In genomic region chr7:159144756-159145543, GRCh38 we compare ENCODE assay signal across 9 cellular contexts. TPM values are rescaled to one million over a fixed set of nuclear protein-coding genes. Genes with fewer than 3 reads are reported as not detected.
DNase-seq lines count a peak whose midpoint lies in the region; ATAC-seq, FAIRE-seq and TF ChIP-seq lines count a peak whose summit lies in the region.
"Had no signal": no experiment of that assay in that cellular context is flagged by ENCODE, and none has a peak within 500 bp of the region (broad histone marks: within the 10 kb centered on the region; RNA-seq: fewer than 3 reads in every experiment).

Gene VIPR2 (minus strand): TSS chr7:159144867. CDS start chr7:159144771, 96 bp downstream.

- H3K9ac ChIP-seq in HepG2 (ENCODE audit: insufficient read depth, low read depth, low read length) (no peak within 1 kb of the TSS), endodermal cell (ENCODE audit: extremely low read depth, low read length, poor library complexity, severe bottlenecking) (no peak within 1 kb of the TSS), neural cell (ENCODE audit: low read length) (peak within 1 kb of the TSS; percentile 50)

- no peak within 1 kb of the TSS for H3K27ac Mint-ChIP-seq in endodermal cell

- WGBS in right lobe of liver (ENCODE audit: insufficient coverage, low coverage, low lambda C conversion rate, missing lambda C conversion rate) = 3% methylated on average over 27 of the region's 89 CpGs
- WGBS in HepG2 (ENCODE audit: low lambda C conversion rate) = 79% methylated on average over 63 of the region's 89 CpGs
- WGBS in endodermal cell (ENCODE audit: insufficient coverage in 1 of 2, insufficient read length in 1 of 2), 2 experiments = 42 to 47% methylated on average over 7 to 75 of the region's 89 CpGs

- peaks cover 4% of the 10 kb centered on the region for H3K36me3 Mint-ChIP-seq in endodermal cell (ENCODE audit: low read depth)

- ATAC-seq in right lobe of liver = peak in 1 of 4 donors; percentile 20
- ATAC-seq in HepG2 = no peak

- TF ChIP-seq EP300 in HepG2 (IDR thresholded peaks at IDR 0.05; ENCODE audit: low read depth in 2 of 2, low read length in 2 of 2) (no peak), HepG2 (CRISPR knock-in tag; IDR thresholded peaks at IDR 0.05; ENCODE audit: borderline replicate concordance) (no peak), neural cell (conservative IDR thresholded peaks at IDR 0.05; ENCODE audit: poor library complexity, severe bottlenecking) (no peak)

- H3K4me1 Mint-ChIP-seq in endodermal cell = peaks cover 32% of the 10 kb centered on the region

- peaks cover 0 to 15% of the 10 kb centered on the region in 2 donors for H3K27me3 ChIP-seq in right lobe of liver
- peaks cover 0 to 52% of the 10 kb centered on the region in 2 experiments; a peak in 4 of 5 replicates for H3K27me3 ChIP-seq in HepG2 (ENCODE audit: control insufficient read depth in 1 of 2, insufficient read depth in 2 of 2, low read length in 2 of 2)
- H3K27me3 ChIP-seq in endodermal cell (ENCODE audit: control insufficient read depth, insufficient read depth, low read length, poor library complexity, severe bottlenecking) = peaks cover 38% of the 10 kb centered on the region
- peaks cover 44% of the 10 kb centered on the region for H3K27me3 ChIP-seq in neural cell (ENCODE audit: insufficient read depth, low read depth, low read length)

- FAIRE-seq in HepG2 (lab: Jason Lieb, UNC) = no peak

- CTCF ChIA-PET in HepG2 (lab: Yijun Ruan, JAX; ENCODE audit: low intra/inter-chr PET ratio, low total read pairs) = no interaction called here

- TF ChIP-seq POLR2A in right lobe of liver (IDR thresholded peaks at IDR 0.05) = no peak
- TF ChIP-seq POLR2A in HepG2 (IDR thresholded peaks at IDR 0.05; ENCODE audit: insufficient read depth in 1 of 2, low read depth in 2 of 2, low read length in 2 of 2) = no peak

- H3K9me2 ChIP-seq in neural cell (ENCODE audit: insufficient read depth, low read length) = no peaks in the 10 kb centered on the region

- H3K79me2 ChIP-seq in HepG2 (ENCODE audit: insufficient read depth, low read length) (no peaks in the 10 kb centered on the region), neural cell (replicated peaks; ENCODE audit: insufficient read depth, low read length) (no peaks in the 10 kb centered on the region)

- H3K27ac ChIP-seq in right lobe of liver (no peak within 1 kb of the TSS), HepG2 (ENCODE audit: extremely low read length, insufficient read depth, low read length) (no peak within 1 kb of the TSS), endodermal cell (ENCODE audit: low read depth, low read length) (no peak within 1 kb of the TSS), neural cell (ENCODE audit: low read length) (no peak within 1 kb of the TSS)

- H4K20me1 ChIP-seq in HepG2 (ENCODE audit: insufficient read depth, low read length) (no peaks in the 10 kb centered on the region), neural cell (ENCODE audit: insufficient read depth) (no peaks in the 10 kb centered on the region)

- H3K4me3 ChIP-seq in right lobe of liver (peak within 1 kb of the TSS; percentile 12 to 43 (median 26)), HepG2 (replicated peaks in 1 of 3; ENCODE audit: insufficient read depth in 1 of 3, low read depth in 2 of 3, low read length in 3 of 3) (no peak within 1 kb of the TSS), endodermal cell (ENCODE audit: low read length) (peak within 1 kb of the TSS; percentile 75), neural cell (ENCODE audit: low read length) (peak within 1 kb of the TSS; percentile 79)

- intact Hi-C loops in right lobe of liver (cut with DNase I) (no loop called here), HepG2 (cut with micrococcal nuclease; ENCODE audit: unreplicated experiment) (no loop called here)

- H3K4me2 ChIP-seq in HepG2 (ENCODE audit: low read depth, low read length) = no peak within 1 kb of the TSS
- H3K4me2 ChIP-seq in neural cell (ENCODE audit: low read length) = peak within 1 kb of the TSS; percentile 68

- POLR2A ChIA-PET in HepG2 (lab: Yijun Ruan, JAX) = no interaction called here

- no TSS peak for BruUV-seq in HepG2 (replicated peaks; lab: Mats Ljungman, UMichigan)

- peak within 1 kb of the TSS; percentile 67 for H3K4me3 Mint-ChIP-seq in endodermal cell

- H3K27me3 Mint-ChIP-seq in endodermal cell (ENCODE audit: insufficient read depth) = peaks cover 33% of the 10 kb centered on the region

- DNase-seq in right lobe of liver (no peak), HepG2 (ENCODE audit: low spot score) (no peak), endodermal cell (peak; percentile 83), dermis blood vessel endothelial cell (no peak), SW 1271 (lab: John Stamatoyannopoulos, UW) (no peak), germinal center (ENCODE audit: low spot score) (no peak), hepatic stellate cell (ENCODE audit: low spot score) (no peak)
- DNase-seq: Calu3 had no signal

- no peak within 1 kb of the TSS for H2AFZ ChIP-seq in HepG2 (ENCODE audit: low read length)
- no peak within 1 kb of the TSS for H2AFZ ChIP-seq in neural cell (ENCODE audit: low read depth, low read length)

- no peaks in the 10 kb centered on the region for H3K9me3 ChIP-seq in right lobe of liver
- no peaks in the 10 kb centered on the region for H3K9me3 ChIP-seq in HepG2 (ENCODE audit: low read length)
- peaks cover 29% of the 10 kb centered on the region for H3K9me3 ChIP-seq in endodermal cell (ENCODE audit: control insufficient read depth, low read length)
- peaks cover 10% of the 10 kb centered on the region for H3K9me3 ChIP-seq in neural cell (ENCODE audit: low read length)

- TF ChIP-seq CTCF in right lobe of liver (IDR thresholded peaks at IDR 0.05) (no peak), HepG2 (CRISPR knock-in tag; IDR thresholded peaks at IDR 0.05) (no peak), endodermal cell (conservative IDR thresholded peaks at IDR 0.05) (no peak), neural cell (IDR thresholded peaks at IDR 0.05; ENCODE audit: poor library complexity, severe bottlenecking) (no peak)

- peaks cover 3% of the 10 kb centered on the region for H3F3A ChIP-seq in neural cell (ENCODE audit: insufficient read depth, low read length, poor library complexity, severe bottlenecking)

- TF ChIP-seq RAD21 in HepG2 (CRISPR knock-in tag; IDR thresholded peaks at IDR 0.05) (no peak), neural cell (conservative IDR thresholded peaks at IDR 0.05) (no peak)

- peaks cover 3% of the 10 kb centered on the region for H3K9me3 Mint-ChIP-seq in endodermal cell

- in situ Hi-C loops in HepG2 (cut with HindIII; ENCODE audit: extremely low pct_ligation_motif_present, low pct_unique_long_range_greater_than_20kb) = no loop called here

- no peaks in the 10 kb centered on the region for H3K36me3 ChIP-seq in right lobe of liver
- no peaks in the 10 kb centered on the region for H3K36me3 ChIP-seq in HepG2 (replicated peaks in 1 of 2; ENCODE audit: control insufficient read depth in 1 of 2, insufficient read depth in 2 of 2, low read length in 2 of 2)
- H3K36me3 ChIP-seq in endodermal cell (ENCODE audit: control insufficient read depth, insufficient read depth, low read length) = no peaks in the 10 kb centered on the region
- H3K36me3 ChIP-seq in neural cell (ENCODE audit: insufficient read depth, low read length) = no peaks in the 10 kb centered on the region

- peaks cover 0 to 11% (median 0%) of the 10 kb centered on the region in 4 donors for H3K4me1 ChIP-seq in right lobe of liver
- no peaks in the 10 kb centered on the region for H3K4me1 ChIP-seq in HepG2 (ENCODE audit: insufficient read depth, low read length)
- H3K4me1 ChIP-seq in endodermal cell (ENCODE audit: control insufficient read depth, insufficient read depth, low read length) = peaks cover 4% of the 10 kb centered on the region

TF ChIP-seq in HepG2, 621 proteins besides CTCF, POLR2A, EP300 and RAD21 (continues in another document):
- no peak for TF ChIP-seq CREBL2 (CRISPR knock-in tag; IDR thresholded peaks at IDR 0.05; ENCODE audit: borderline replicate concordance)

TF ChIP-seq in neural cell, 6 proteins besides CTCF, POLR2A, EP300 and RAD21 (continues in another document):
- no peak for TF ChIP-seq POLR2AphosphoS5 (IDR thresholded peaks at IDR 0.05)
- no peak for TF ChIP-seq TAF1 (IDR thresholded peaks at IDR 0.05; ENCODE audit: low read depth)
- TF ChIP-seq EZH2 (IDR thresholded peaks at IDR 0.05; ENCODE audit: borderline replicate concordance, insufficient read depth, low read length, poor library complexity, severe bottlenecking) = no peak

RNA-seq across cellular contexts. Expression of gene VIPR2, which starts in this region (rescaled TPM):
- under 1 TPM in 4 of 6 experiments, not detected in 2; 0.15 to 0.51 (median 0.26) TPM for total RNA-seq in right lobe of liver
- not detected in 2 replicates for total RNA-seq in HepG2 (2016; rRNA removed; fragmentation: Illumina TruSeq; extraction: Trizol)
- not detected in 2 replicates for total RNA-seq in HepG2 (2016; cell fraction: cytosol; rRNA removed; fragmentation: Illumina TruSeq; extraction: Trizol; ENCODE audit: low read depth)
- not detected in 2 replicates for total RNA-seq in HepG2 (2016; cell fraction: insoluble cytoplasmic fraction; rRNA removed; fragmentation: Illumina TruSeq; extraction: Trizol)
- total RNA-seq in HepG2 (2016; cell fraction: membrane; rRNA removed; fragmentation: Illumina TruSeq; extraction: Trizol) = not detected in 2 replicates
- total RNA-seq in HepG2 (2016; cell fraction: nucleus; rRNA removed; fragmentation: Illumina TruSeq; extraction: Trizol) = not detected in 2 replicates
- not detected in 2 replicates for polyA plus RNA-seq in HepG2 (2011; rRNA removed)
- not detected in 2 replicates for polyA plus RNA-seq in HepG2 (2011; cell fraction: cytosol; rRNA removed)
- not detected in 2 replicates for polyA plus RNA-seq in HepG2 (2011; cell fraction: nucleus; rRNA removed)
- not detected in 2 replicates for polyA plus RNA-seq in HepG2 (2012)
- polyA plus RNA-seq in HepG2 (2016; cell fraction: cytosol; fragmentation: Illumina TruSeq; extraction: Trizol; ENCODE audit: low read depth) = not detected in 2 replicates
- polyA plus RNA-seq in HepG2 (2016; cell fraction: insoluble cytoplasmic fraction; fragmentation: Illumina TruSeq; extraction: Trizol; ENCODE audit: low read depth) = not detected in 2 replicates
- polyA plus RNA-seq in HepG2 (2016; cell fraction: membrane; fragmentation: Illumina TruSeq; extraction: Trizol; ENCODE audit: low read depth) = not detected in 2 replicates
- not detected in 2 replicates for polyA plus RNA-seq in HepG2 (2016; cell fraction: nucleus; fragmentation: Illumina TruSeq; extraction: Trizol; ENCODE audit: insufficient read depth, low read depth)
- polyA minus RNA-seq in HepG2 (2011; rRNA and poly(A)+ RNA removed; ENCODE audit: low replicate concordance) = 19.5 TPM in 1 of 2 replicates, not detected in the other
- not detected in 2 replicates for polyA minus RNA-seq in HepG2 (2011; cell fraction: cytosol; rRNA and poly(A)+ RNA removed)
- polyA minus RNA-seq in HepG2 (2011; cell fraction: nucleus; rRNA and poly(A)+ RNA removed) = 0.13 TPM in 1 of 2 replicates, not detected in the other
- 1 to 10 TPM in 1 of 2 donors, under 1 TPM in 1; 0.64 to 1.8 TPM for total RNA-seq in endodermal cell
- polyA plus RNA-seq in endodermal cell (2013, experiment 1 of 2) = 0.57 TPM
- polyA plus RNA-seq in endodermal cell (2013, experiment 2 of 2) = 0.41 TPM
- polyA plus RNA-seq in neural cell = 0.51 and 1.0 TPM in 2 replicates
- polyA minus RNA-seq in neural cell = 0.46 and 0.49 TPM in 2 replicates
- total RNA-seq in dermis blood vessel endothelial cell = not detected in 2 replicates
- total RNA-seq: Calu3 had no signal

Comparison
In these comparisons a context has a peak if more than half of its experiments do, and no peak if none do; other contexts are left out.
1. H3K4me3 ChIP-seq: peak in right lobe of liver (3 of 3), endodermal cell (single experiment) and neural cell (single experiment); none in HepG2 (0 of 3).